ENCODE assay signal across 2 cellular contexts in the genomic region with DNA sequence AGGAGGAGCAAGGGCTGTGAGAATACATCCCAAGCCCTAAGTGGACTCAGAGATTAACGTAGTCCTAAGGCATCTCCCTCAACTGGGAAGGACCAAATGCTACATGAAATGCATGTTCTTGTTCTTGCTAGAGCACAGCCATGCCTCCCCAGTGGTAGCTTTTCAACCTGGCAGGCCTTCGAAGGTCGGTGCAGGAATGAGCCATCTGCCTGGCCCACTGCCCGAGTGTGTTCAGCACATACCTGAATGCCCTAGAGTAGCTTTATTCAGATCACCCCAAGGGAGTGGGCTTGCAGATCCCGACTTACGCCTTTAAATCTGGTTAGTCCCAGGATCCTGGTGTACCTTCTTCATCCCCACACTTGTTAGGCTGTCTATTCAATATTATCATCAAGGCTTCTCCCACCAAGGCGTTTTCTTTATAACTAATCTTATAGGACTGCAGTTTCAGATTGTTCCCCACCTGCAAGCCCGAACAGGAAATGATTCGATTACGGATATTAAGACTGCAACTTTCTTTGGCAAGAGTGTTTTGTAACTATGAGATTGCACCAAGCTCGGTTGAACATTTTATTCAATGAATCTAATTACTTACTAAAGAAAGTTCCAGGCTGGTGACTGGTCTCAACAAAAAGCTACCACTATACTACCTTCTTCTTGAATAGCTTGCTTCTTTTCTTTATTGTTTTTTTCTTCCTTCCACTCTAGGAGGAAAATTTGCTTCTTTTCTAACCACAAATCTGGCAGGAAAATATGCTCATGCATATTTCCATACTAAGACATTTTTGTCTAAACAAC.
TF ChIP-seq lines count a peak whose summit lies in the region.

No MANE protein-coding gene starts in this region.

TF ChIP-seq in A549, 52 proteins besides CTCF, POLR2A, EP300 and RAD21:
- TF ChIP-seq HDAC2 (IDR thresholded peaks at IDR 0.05), result no peak

TF ChIP-seq in GM12891, 5 proteins besides CTCF, POLR2A, EP300 and RAD21 (continued from another document):
- no peak for TF ChIP-seq POU2F2 (IDR thresholded peaks at IDR 0.05; ENCODE audit: low read depth, low read length)
